In genomic region chr3:57130426-57131209, GRCh38 we compare ENCODE assay signal across 11 cellular contexts. TPM values are rescaled to one million over a fixed set of nuclear protein-coding genes. Genes with fewer than 3 reads are reported as not detected.
DNase-seq lines count a peak whose midpoint lies in the region; ATAC-seq, FAIRE-seq and TF ChIP-seq lines count a peak whose summit lies in the region.
"Had no signal": no experiment of that assay in that cellular context is flagged by ENCODE, and none has a peak within 500 bp of the region (broad histone marks: within the 10 kb centered on the region; RNA-seq: fewer than 3 reads in every experiment).

No MANE protein-coding gene starts in this region.

- H3K36me3 ChIP-seq in HUES6 (ENCODE audit: control insufficient read depth, insufficient read depth, low read length) (no peaks in the 10 kb centered on the region), endodermal cell (ENCODE audit: control insufficient read depth, insufficient read depth, low read length) (peaks cover 15% of the 10 kb centered on the region)

- 1 to 2% methylated on average over 6 to 14 of the region's 14 CpGs for WGBS in endodermal cell (ENCODE audit: insufficient coverage in 1 of 2, insufficient read length in 1 of 2), 2 experiments

- H3K4me3 ChIP-seq in HUES6 (ENCODE audit: low read depth, low read length) (peak overlapping the region; percentile 32; the same call in 1 of the 2 replicates), endodermal cell (ENCODE audit: low read length) (peak overlapping the region; percentile 52)
- H3K4me3 ChIP-seq: SK-N-MC had no signal

- H3K36me3 Mint-ChIP-seq in endodermal cell (ENCODE audit: low read depth) (peaks cover 10% of the 10 kb centered on the region), progenitor cell of endocrine pancreas (ENCODE audit: insufficient read depth) (peaks cover 1% of the 10 kb centered on the region)
- H3K36me3 Mint-ChIP-seq in activated T-helper 17 cell treated with anti-CD3 and anti-CD28 coated beads, Interleukin-2, amount 50 U/mL, for 72 hours (ENCODE audit: low read depth): no peaks in the 10 kb centered on the region

- peaks cover 2% of the 10 kb centered on the region; the same call in 1 of the 2 replicates for H3K27me3 ChIP-seq in HUES6 (ENCODE audit: control insufficient read depth, insufficient read depth, low read length)
- H3K27me3 ChIP-seq in endodermal cell (ENCODE audit: control insufficient read depth, insufficient read depth, low read length, poor library complexity, severe bottlenecking): no peaks in the 10 kb centered on the region

- peaks cover 79% of the 10 kb centered on the region for H3K4me1 ChIP-seq in HUES6 (ENCODE audit: control insufficient read depth, insufficient read depth, low read length)
- peaks cover 37% of the 10 kb centered on the region for H3K4me1 ChIP-seq in endodermal cell (ENCODE audit: control insufficient read depth, insufficient read depth, low read length)

- H3K4me1 Mint-ChIP-seq in endodermal cell (peaks cover 87% of the 10 kb centered on the region), progenitor cell of endocrine pancreas (ENCODE audit: low read depth) (peaks cover 41% of the 10 kb centered on the region)
- no peaks in the 10 kb centered on the region for H3K4me1 Mint-ChIP-seq in activated T-helper 17 cell treated with anti-CD3 and anti-CD28 coated beads, Interleukin-2, amount 50 U/mL, for 72 hours

- H3K27me3 Mint-ChIP-seq in endodermal cell (ENCODE audit: insufficient read depth) (no peaks in the 10 kb centered on the region), progenitor cell of endocrine pancreas (no peaks in the 10 kb centered on the region)
- peaks cover 14% of the 10 kb centered on the region for H3K27me3 Mint-ChIP-seq in activated T-helper 17 cell treated with anti-CD3 and anti-CD28 coated beads, Interleukin-2, amount 50 U/mL, for 72 hours

- H3K27ac Mint-ChIP-seq in endodermal cell (peak overlapping the region; percentile 94), progenitor cell of endocrine pancreas (peak overlapping the region; percentile 91)
- no peak overlapping the region for H3K27ac Mint-ChIP-seq in activated T-helper 17 cell treated with anti-CD3 and anti-CD28 coated beads, Interleukin-2, amount 50 U/mL, for 72 hours

- FAIRE-seq in D721Med (lab: Jason Lieb, UNC): no peak
- no peak for FAIRE-seq in RCC 7860 (lab: Jason Lieb, UNC)

- H3K27ac ChIP-seq in HUES6 (ENCODE audit: low read depth, low read length) (peak overlapping the region; percentile 96), endodermal cell (ENCODE audit: low read depth, low read length) (peak overlapping the region; percentile 74)
- H3K27ac ChIP-seq: SK-N-MC had no signal

- H3K9ac ChIP-seq in HUES6 (ENCODE audit: low read length): peak overlapping the region; percentile 86
- peak overlapping the region; percentile 38 for H3K9ac ChIP-seq in endodermal cell (ENCODE audit: extremely low read depth, low read length, poor library complexity, severe bottlenecking)

- ATAC-seq in activated T-helper 17 cell treated with anti-CD3 and anti-CD28 coated beads, Interleukin-2, amount 50 U/mL, for 72 hours (replicated peaks): no peak

- H3K9me3 ChIP-seq in HUES6 (ENCODE audit: control insufficient read depth, insufficient read depth, low read depth, low read length) (no peaks in the 10 kb centered on the region), endodermal cell (ENCODE audit: control insufficient read depth, low read length) (no peaks in the 10 kb centered on the region)

- H3K9me3 Mint-ChIP-seq in endodermal cell: no peaks in the 10 kb centered on the region
- H3K9me3 Mint-ChIP-seq in progenitor cell of endocrine pancreas (ENCODE audit: low read depth): no peaks in the 10 kb centered on the region
- no peaks in the 10 kb centered on the region for H3K9me3 Mint-ChIP-seq in activated T-helper 17 cell treated with anti-CD3 and anti-CD28 coated beads, Interleukin-2, amount 50 U/mL, for 72 hours

- peak overlapping the region; percentile 45 for H3K4me3 Mint-ChIP-seq in endodermal cell
- H3K4me3 Mint-ChIP-seq in progenitor cell of endocrine pancreas (ENCODE audit: low read depth): peak overlapping the region; percentile 47
- no peak overlapping the region for H3K4me3 Mint-ChIP-seq in activated T-helper 17 cell treated with anti-CD3 and anti-CD28 coated beads, Interleukin-2, amount 50 U/mL, for 72 hours

- TF ChIP-seq CTCF in endodermal cell (conservative IDR thresholded peaks at IDR 0.05) (no peak), progenitor cell of endocrine pancreas (IDR thresholded peaks at IDR 0.05; ENCODE audit: unreplicated experiment) (no peak), D721Med (IDR thresholded peaks at IDR 0.05; ENCODE audit: insufficient read depth, missing control alignments) (no peak), GM10266 (IDR thresholded peaks at IDR 0.05; ENCODE audit: control insufficient read depth, insufficient read depth, low read depth, missing control alignments) (no peak)

- DNase-seq in NCI-H510A treated with DMSO at 0.1 percent for 48 hours (lab: John Stamatoyannopoulos, UW) (peak; percentile 67), endodermal cell (peak; percentile 100), progenitor cell of endocrine pancreas (ENCODE audit: low spot score, unreplicated experiment) (peak; percentile 30), D721Med (ENCODE audit: insufficient read length, low spot score) (no peak), GM10266 (ENCODE audit: extremely low spot score) (no peak), RCC 7860 (ENCODE audit: low spot score) (no peak)
- DNase-seq: HCEC 1CT, NCI-H1436 had no signal

RNA-seq across cellular contexts. Expression of gene IL17RD, which starts 34.5 kb away (rescaled TPM):
- total RNA-seq in endodermal cell: 10 to 100 TPM; 47.1 to 71.3 TPM
- 51.2 TPM for polyA plus RNA-seq in endodermal cell (2013, experiment 1 of 2)
- polyA plus RNA-seq in endodermal cell (2013, experiment 2 of 2): 54.8 TPM
- 30.4 and 37.9 TPM in 2 replicates for total RNA-seq in progenitor cell of endocrine pancreas
- under 1 TPM; 0.15 to 0.48 TPM for total RNA-seq in activated T-helper 17 cell treated with anti-CD3 and anti-CD28 coated beads, Interleukin-2, amount 50 U/mL, for 72 hours

Comparison
In these comparisons a context has a peak if more than half of its experiments do, and no peak if none do; other contexts are left out.
1. DNase-seq: peak in NCI-H510A treated with DMSO at 0.1 percent for 48 hours (single experiment), endodermal cell (single experiment) and progenitor cell of endocrine pancreas (single experiment); none in D721Med (single experiment), GM10266 (single experiment) and RCC 7860 (single experiment).
2. RNA of gene IL17RD, which starts 34.5 kb away (total RNA-seq): 47.1 to 71.3 TPM in endodermal cell and 30.4 to 37.9 TPM in progenitor cell of endocrine pancreas; 0.15 to 0.48 TPM in activated T-helper 17 cell treated with anti-CD3 and anti-CD28 coated beads, Interleukin-2, amount 50 U/mL, for 72 hours; every median in the first group is over 10 times any median in the second.